19 cellular contexts compared by ENCODE assay signal in the genomic region with DNA sequence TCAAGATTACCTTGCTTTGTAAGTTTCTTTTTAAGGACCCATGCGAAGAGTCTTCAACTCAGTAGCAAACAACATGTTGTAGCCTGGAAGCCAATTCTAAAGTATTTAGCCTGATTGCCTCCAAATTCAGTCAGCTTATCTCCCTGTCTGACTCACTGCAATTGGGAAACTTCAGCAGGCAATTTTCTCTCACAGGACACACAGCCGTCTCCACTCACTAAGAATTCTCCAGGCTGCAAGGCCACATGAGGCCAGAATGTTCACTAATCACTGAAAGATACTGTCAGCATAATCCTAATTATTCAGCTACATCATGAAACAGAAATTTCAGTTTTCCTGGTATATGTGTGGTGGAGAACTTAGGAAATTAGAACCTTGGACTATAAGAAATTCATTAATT.
DNase-seq lines count a peak whose midpoint lies in the region; ATAC-seq, FAIRE-seq and TF ChIP-seq lines count a peak whose summit lies in the region.
"Had no signal": no experiment of that assay in that cellular context is flagged by ENCODE, and none has a peak within 500 bp of the region (broad histone marks: within the 10 kb centered on the region; RNA-seq: fewer than 3 reads in every experiment).

No MANE protein-coding gene starts in this region.

- no peak overlapping the region for H3K27ac Mint-ChIP-seq in endothelial cell (ENCODE audit: unreplicated experiment)
- H3K27ac Mint-ChIP-seq: activated T-helper 1 cell treated with anti-CD3 and anti-CD28 coated beads, Interleukin-12 subunit alpha, Interleukin-12 subunit beta, Interleukin-2, Interleukin-4 antibody, amounts not matched to agents 30 ng/mL and 10 ng/mL and 1 ng/mL, durations not matched to agents 14 hours and 24 hours and 36 hours had no signal

- no peak for TF ChIP-seq POLR2A in HepG2 (IDR thresholded peaks at IDR 0.05; ENCODE audit: insufficient read depth in 1 of 2, low read depth in 2 of 2, low read length in 2 of 2)

- H3K9me3 ChIP-seq in liver (ENCODE audit: control insufficient read depth in 4 of 4, low read length in 3 of 4): no peaks in the 10 kb centered on the region
- H3K9me3 ChIP-seq in HepG2 (ENCODE audit: low read length): no peaks in the 10 kb centered on the region
- H3K9me3 ChIP-seq in hepatocyte (ENCODE audit: low read depth): no peaks in the 10 kb centered on the region
- H3K9me3 ChIP-seq: A549, esophagus muscularis mucosa, transverse colon had no signal

- H3K36me3 ChIP-seq in liver (ENCODE audit: control insufficient read depth in 4 of 4, insufficient read depth in 3 of 4, low read depth in 1 of 4, low read length in 3 of 4): no peaks in the 10 kb centered on the region
- H3K36me3 ChIP-seq in HepG2 (replicated peaks in 1 of 2; ENCODE audit: control insufficient read depth in 1 of 2, insufficient read depth in 2 of 2, low read length in 2 of 2): no peaks in the 10 kb centered on the region
- no peaks in the 10 kb centered on the region for H3K36me3 ChIP-seq in hepatocyte (replicated peaks; ENCODE audit: insufficient read depth, low read depth)
- H3K36me3 ChIP-seq: esophagus muscularis mucosa, transverse colon had no signal

- no peak for ATAC-seq in HepG2
- ATAC-seq: A549 had no signal

- FAIRE-seq in HepG2 (lab: Jason Lieb, UNC) (no peak), frontal cortex (lab: Jason Lieb, UNC) (no peak)
- FAIRE-seq: A549 had no signal

- DNase-seq in HepG2 (ENCODE audit: low spot score): no peak
- peak; percentile 88 to 97 for DNase-seq in cardiac fibroblast (ENCODE audit: low read depth in 2 of 2)
- DNase-seq in hepatocyte (ENCODE audit: low spot score): peak; percentile 40
- no peak for DNase-seq in NCI-H2171 treated with DMSO at 0.1 percent for 48 hours (lab: John Stamatoyannopoulos, UW)
- DNase-seq in effector CD4-positive, alpha-beta T cell: no peak
- no peak for DNase-seq in endothelial cell (ENCODE audit: low spot score)
- no peak for DNase-seq in frontal cortex (ENCODE audit: low spot score in 2 of 2)
- DNase-seq: activated CD4-positive, alpha-beta T cell treated with anti-CD3 and anti-CD28 coated beads, Interleukin-2, amount 50 U/mL, for 1 hour; central memory CD4-positive, alpha-beta T cell; DMS53; kidney glomerular epithelial cell; stimulated activated CD4-positive, alpha-beta T cell treated with anti-CD3 and anti-CD28 coated beads, Interleukin-12 subunit alpha, Interleukin-12 subunit beta, amount 100 ng/mL, for 4 hours; SW 1271; transverse colon had no signal

- H4K20me1 ChIP-seq in HepG2 (ENCODE audit: insufficient read depth, low read length) (no peaks in the 10 kb centered on the region), hepatocyte (ENCODE audit: insufficient read depth, poor library complexity, severe bottlenecking) (no peaks in the 10 kb centered on the region)

- intact Hi-C loops in HepG2 (cut with micrococcal nuclease; ENCODE audit: unreplicated experiment): no loop called here

- H3K4me2 ChIP-seq in HepG2 (ENCODE audit: low read depth, low read length): no peak overlapping the region
- H3K4me2 ChIP-seq in hepatocyte: no peak overlapping the region
- H3K4me2 ChIP-seq: A549 had no signal

- H2AFZ ChIP-seq in HepG2 (ENCODE audit: low read length) (no peak overlapping the region), hepatocyte (no peak overlapping the region)

- H3K9me3 Mint-ChIP-seq in endothelial cell (ENCODE audit: unreplicated experiment): no peaks in the 10 kb centered on the region
- H3K9me3 Mint-ChIP-seq: activated T-helper 1 cell treated with anti-CD3 and anti-CD28 coated beads, Interleukin-12 subunit alpha, Interleukin-12 subunit beta, Interleukin-2, Interleukin-4 antibody, amounts not matched to agents 30 ng/mL and 10 ng/mL and 1 ng/mL, durations not matched to agents 14 hours and 24 hours and 36 hours; neural crest cell had no signal

- H3K9me2 ChIP-seq in hepatocyte (replicated peaks; ENCODE audit: insufficient read depth): no peaks in the 10 kb centered on the region

- POLR2A ChIA-PET in HepG2 (lab: Yijun Ruan, JAX): no interaction called here

- H3K4me3 ChIP-seq in liver (ENCODE audit: low read depth in 1 of 3, low read length in 3 of 3): no peak overlapping the region
- H3K4me3 ChIP-seq in HepG2 (replicated peaks in 1 of 3; ENCODE audit: insufficient read depth in 1 of 3, low read depth in 2 of 3, low read length in 3 of 3): no peak overlapping the region
- no peak overlapping the region for H3K4me3 ChIP-seq in cardiac fibroblast (replicated peaks in 1 of 2; ENCODE audit: low read depth in 2 of 2, low read length in 2 of 2)
- no peak overlapping the region for H3K4me3 ChIP-seq in hepatocyte
- H3K4me3 ChIP-seq: A549, esophagus muscularis mucosa, transverse colon had no signal

- no peaks in the 10 kb centered on the region for H3K79me2 ChIP-seq in HepG2 (ENCODE audit: insufficient read depth, low read length)
- H3K79me2 ChIP-seq in hepatocyte: no peaks in the 10 kb centered on the region

- H3K4me1 Mint-ChIP-seq in endothelial cell (ENCODE audit: unreplicated experiment): peaks cover 6% of the 10 kb centered on the region

- H3K9ac ChIP-seq in liver (ENCODE audit: low read depth in 1 of 2, low read length in 2 of 2): no peak overlapping the region
- H3K9ac ChIP-seq in HepG2 (ENCODE audit: insufficient read depth, low read depth, low read length): no peak overlapping the region

- H3K4me3 Mint-ChIP-seq in endothelial cell (ENCODE audit: unreplicated experiment): no peak overlapping the region
- H3K4me3 Mint-ChIP-seq: activated T-helper 1 cell treated with anti-CD3 and anti-CD28 coated beads, Interleukin-12 subunit alpha, Interleukin-12 subunit beta, Interleukin-2, Interleukin-4 antibody, amounts not matched to agents 30 ng/mL and 10 ng/mL and 1 ng/mL, durations not matched to agents 14 hours and 24 hours and 36 hours had no signal

- 60% methylated on average over 2 of the region's 2 CpGs for WGBS in liver
- 33% methylated on average over 2 of the region's 2 CpGs for WGBS in HepG2 (ENCODE audit: low lambda C conversion rate)
- WGBS in hepatocyte (ENCODE audit: low lambda C conversion rate, missing lambda C conversion rate): 54% methylated on average over 2 of the region's 2 CpGs

- TF ChIP-seq CTCF in liver (IDR thresholded peaks at IDR 0.05; ENCODE audit: low read depth, low read length, missing input control) (no peak), HepG2 (CRISPR knock-in tag; IDR thresholded peaks at IDR 0.05) (no peak), cardiac fibroblast (IDR thresholded peaks at IDR 0.05; ENCODE audit: low read depth, low read length) (no peak), hepatocyte (IDR thresholded peaks at IDR 0.05; ENCODE audit: poor library complexity) (no peak), endothelial cell (IDR thresholded peaks at IDR 0.05; ENCODE audit: unreplicated experiment) (no peak)

- CTCF ChIA-PET in HepG2 (lab: Yijun Ruan, JAX; ENCODE audit: low intra/inter-chr PET ratio, low total read pairs): no interaction called here

- H3K36me3 Mint-ChIP-seq in endothelial cell (ENCODE audit: low read depth, unreplicated experiment): no peaks in the 10 kb centered on the region

- TF ChIP-seq EP300 in HepG2 (IDR thresholded peaks at IDR 0.05; ENCODE audit: low read depth in 2 of 2, low read length in 2 of 2): no peak
- no peak for TF ChIP-seq EP300 in HepG2 (CRISPR knock-in tag; IDR thresholded peaks at IDR 0.05; ENCODE audit: borderline replicate concordance)

- H3K4me1 ChIP-seq in liver (ENCODE audit: control insufficient read depth in 4 of 4, insufficient read depth in 4 of 4, low read length in 3 of 4) (no peaks in the 10 kb centered on the region), HepG2 (ENCODE audit: insufficient read depth, low read length) (no peaks in the 10 kb centered on the region), hepatocyte (ENCODE audit: insufficient read depth) (no peaks in the 10 kb centered on the region)
- H3K4me1 ChIP-seq: A549, esophagus muscularis mucosa, transverse colon had no signal

- TF ChIP-seq RAD21 in liver (IDR thresholded peaks at IDR 0.05) (peak; percentile 8 to 16), HepG2 (CRISPR knock-in tag; IDR thresholded peaks at IDR 0.05) (no peak)

- H3K27ac ChIP-seq in liver (ENCODE audit: low read depth in 1 of 2, low read length in 2 of 2): peak overlapping the region; percentile 3 to 35
- no peak overlapping the region for H3K27ac ChIP-seq in HepG2 (ENCODE audit: extremely low read length, insufficient read depth, low read length)
- H3K27ac ChIP-seq in hepatocyte: no peak overlapping the region
- H3K27ac ChIP-seq: A549, esophagus muscularis mucosa, transverse colon had no signal

- H3K27me3 ChIP-seq in liver (ENCODE audit: control insufficient read depth in 4 of 4, insufficient read depth in 4 of 4, low read length in 3 of 4): no peaks in the 10 kb centered on the region
- no peaks in the 10 kb centered on the region for H3K27me3 ChIP-seq in HepG2 (ENCODE audit: control insufficient read depth in 1 of 2, insufficient read depth in 2 of 2, low read length in 2 of 2)
- H3K27me3 ChIP-seq in hepatocyte: no peaks in the 10 kb centered on the region
- H3K27me3 ChIP-seq: esophagus muscularis mucosa, transverse colon had no signal

- H3K27me3 Mint-ChIP-seq in endothelial cell (ENCODE audit: unreplicated experiment): no peaks in the 10 kb centered on the region

- BruUV-seq in HepG2 (replicated peaks; lab: Mats Ljungman, UMichigan): no TSS peak

- in situ Hi-C loops in HepG2 (cut with HindIII; ENCODE audit: extremely low pct_ligation_motif_present, low pct_unique_long_range_greater_than_20kb): no loop called here

TF ChIP-seq in liver, 16 proteins besides CTCF, POLR2A, EP300 and RAD21 (continues in another document):
- TF ChIP-seq, protein P1, sequence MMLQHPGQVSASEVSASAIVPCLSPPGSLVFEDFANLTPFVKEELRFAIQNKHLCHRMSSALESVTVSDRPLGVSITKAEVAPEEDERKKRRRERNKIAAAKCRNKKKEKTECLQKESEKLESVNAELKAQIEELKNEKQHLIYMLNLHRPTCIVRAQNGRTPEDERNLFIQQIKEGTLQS (IDR thresholded peaks at IDR 0.05): no peak
- TF ChIP-seq HNF4A (conservative IDR thresholded peaks at IDR 0.05): no peak
- no peak for TF ChIP-seq EGR1 (IDR thresholded peaks at IDR 0.05; ENCODE audit: low read depth in 2 of 2)

Comparison
In these comparisons a context has a peak if more than half of its experiments do, and no peak if none do; other contexts are left out.
1. H3K27ac ChIP-seq: peak in liver (2 of 2); none in HepG2 (single experiment) and hepatocyte (single experiment).
2. DNase-seq: peak in cardiac fibroblast (2 of 2) and hepatocyte (single experiment); none in HepG2 (single experiment), NCI-H2171 treated with DMSO at 0.1 percent for 48 hours (single experiment), effector CD4-positive, alpha-beta T cell (single experiment), endothelial cell (single experiment) and frontal cortex (0 of 2).